In the genomic region with DNA sequence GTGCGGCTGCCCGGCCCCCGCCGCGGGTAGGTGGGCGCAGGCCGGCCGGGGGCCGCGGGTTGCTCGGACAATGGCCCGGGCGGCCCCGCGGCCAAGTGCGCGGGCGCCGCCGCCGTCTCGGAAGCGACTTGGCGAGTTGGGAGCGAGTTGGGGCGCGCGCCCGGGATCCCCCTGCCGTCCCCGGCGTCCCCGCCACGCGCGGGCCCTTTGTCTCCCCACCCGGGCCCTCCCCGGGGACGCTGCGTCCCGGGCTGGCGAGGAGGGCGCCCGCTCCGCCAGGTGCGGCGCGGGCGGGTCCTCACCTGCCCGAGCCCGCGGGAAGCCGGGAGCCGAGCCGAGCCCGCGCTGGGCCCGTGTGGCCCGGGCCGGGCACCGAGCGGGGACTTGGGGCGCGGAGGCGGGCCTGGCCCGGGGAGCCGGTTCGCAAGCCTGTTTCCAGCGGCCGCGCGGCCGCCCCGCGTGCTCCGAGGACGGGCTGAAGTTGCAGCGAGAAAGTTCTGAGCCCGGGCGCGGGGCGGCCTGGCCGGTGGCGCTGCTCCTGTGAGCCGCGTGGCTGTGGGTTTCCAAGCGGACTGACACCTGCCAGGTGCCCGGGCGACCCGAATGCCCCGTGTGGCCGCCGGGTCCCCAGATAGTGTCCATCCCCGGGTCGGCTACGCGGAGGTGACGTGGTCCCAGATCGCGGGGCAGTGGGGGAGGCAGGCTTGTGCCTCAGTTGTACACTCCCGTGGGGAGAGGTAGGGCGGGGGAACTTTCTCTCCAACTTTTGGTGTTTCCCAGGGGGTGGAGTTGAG, we compare ENCODE assay signal across 8 cellular contexts. TPM values are rescaled to one million over a fixed set of nuclear protein-coding genes. Genes with fewer than 3 reads are reported as not detected.
A peak's percentile ranks its signal among the peaks of the same experiment; 100 is the strongest.
DNase-seq lines count a peak whose midpoint lies in the region; ATAC-seq and TF ChIP-seq lines count a peak whose summit lies in the region.

No MANE protein-coding gene starts in this region.

- H3K4me3 ChIP-seq in SU-DHL-6 (ENCODE audit: insufficient read depth, low read length, poor library complexity, severe bottlenecking): no peak overlapping the region

- peak overlapping the region; percentile 31 for H3K27ac Mint-ChIP-seq in T-helper 2 cell treated with Interferon-gamma antibody and Interleukin-4, amounts not matched to agents 5 μg/mL and 100 μg/mL, for 36 hours
- H3K27ac Mint-ChIP-seq in natural killer cell treated with Interleukin-12 subunit alpha and Interleukin-12 subunit beta and Interleukin-15 and Interleukin-18, amount 100 ng/mL, for 72 hours: no peak overlapping the region

- peak; percentile 38 to 43 for ATAC-seq in natural killer cell treated with Interleukin-12 subunit alpha and Interleukin-12 subunit beta and Interleukin-15 and Interleukin-18, amount 100 ng/mL, for 72 hours
- ATAC-seq in HG02973 (IDR thresholded peaks at IDR 0.05; ENCODE audit: unreplicated experiment): no peak

- H3K4me1 Mint-ChIP-seq in T-helper 2 cell treated with Interferon-gamma antibody and Interleukin-4, amounts not matched to agents 5 μg/mL and 100 μg/mL, for 36 hours (ENCODE audit: low read depth): peaks cover 21% of the 10 kb centered on the region
- H3K4me1 Mint-ChIP-seq in natural killer cell treated with Interleukin-12 subunit alpha and Interleukin-12 subunit beta and Interleukin-15 and Interleukin-18, amount 100 ng/mL, for 72 hours (ENCODE audit: low read depth in 2 of 2): peaks cover 9 to 11% of the 10 kb centered on the region in 2 donors

- H3K36me3 Mint-ChIP-seq in T-helper 2 cell treated with Interferon-gamma antibody and Interleukin-4, amounts not matched to agents 5 μg/mL and 100 μg/mL, for 36 hours (ENCODE audit: low read depth): no peaks in the 10 kb centered on the region
- no peaks in the 10 kb centered on the region for H3K36me3 Mint-ChIP-seq in natural killer cell treated with Interleukin-12 subunit alpha and Interleukin-12 subunit beta and Interleukin-15 and Interleukin-18, amount 100 ng/mL, for 72 hours

- no peaks in the 10 kb centered on the region for H3K9me3 Mint-ChIP-seq in T-helper 2 cell treated with Interferon-gamma antibody and Interleukin-4, amounts not matched to agents 5 μg/mL and 100 μg/mL, for 36 hours
- H3K9me3 Mint-ChIP-seq in natural killer cell treated with Interleukin-12 subunit alpha and Interleukin-12 subunit beta and Interleukin-15 and Interleukin-18, amount 100 ng/mL, for 72 hours: no peaks in the 10 kb centered on the region

- no peaks in the 10 kb centered on the region for H3K36me3 ChIP-seq in SU-DHL-6 (ENCODE audit: low read length)

- H3K4me3 Mint-ChIP-seq in T-helper 2 cell treated with Interferon-gamma antibody and Interleukin-4, amounts not matched to agents 5 μg/mL and 100 μg/mL, for 36 hours: peak overlapping the region; percentile 78
- peak overlapping the region; percentile 76 for H3K4me3 Mint-ChIP-seq in natural killer cell treated with Interleukin-12 subunit alpha and Interleukin-12 subunit beta and Interleukin-15 and Interleukin-18, amount 100 ng/mL, for 72 hours

- H3K27ac ChIP-seq in SU-DHL-6 (ENCODE audit: low read depth, low read length): no peak overlapping the region
- H3K27ac ChIP-seq in epithelial cell of prostate: peak overlapping the region; percentile 83

- H2AFZ ChIP-seq in SU-DHL-6 (ENCODE audit: low read depth, low read length, severe bottlenecking): no peak overlapping the region

- peaks cover 25% of the 10 kb centered on the region for H3K27me3 Mint-ChIP-seq in T-helper 2 cell treated with Interferon-gamma antibody and Interleukin-4, amounts not matched to agents 5 μg/mL and 100 μg/mL, for 36 hours (ENCODE audit: low read depth)
- peaks cover 24 to 27% of the 10 kb centered on the region in 2 donors for H3K27me3 Mint-ChIP-seq in natural killer cell treated with Interleukin-12 subunit alpha and Interleukin-12 subunit beta and Interleukin-15 and Interleukin-18, amount 100 ng/mL, for 72 hours

- no peaks in the 10 kb centered on the region for H3K9me2 ChIP-seq in SU-DHL-6 (replicated peaks; ENCODE audit: insufficient read depth, low read length)

- no peaks in the 10 kb centered on the region for H3F3A ChIP-seq in SU-DHL-6 (ENCODE audit: insufficient read depth)

- no peaks in the 10 kb centered on the region for H3K27me3 ChIP-seq in SU-DHL-6 (ENCODE audit: low read length)

- no peak for DNase-seq in T-helper 2 cell treated with Interferon-gamma antibody and Interleukin-4, amounts not matched to agents 5 μg/mL and 100 μg/mL, for 36 hours (ENCODE audit: low spot score)
- DNase-seq in T-helper 2 cell: no peak
- no peak for DNase-seq in epithelial cell of prostate (ENCODE audit: low read depth, low spot score)
- no peak for DNase-seq in natural killer cell treated with Interleukin-12 subunit alpha and Interleukin-12 subunit beta and Interleukin-15 and Interleukin-18, amount 100 ng/mL, for 72 hours (ENCODE audit: low spot score)
- DNase-seq in DMS153 (lab: John Stamatoyannopoulos, UW): no peak
- DNase-seq in NCI-H510A (lab: John Stamatoyannopoulos, UW): no peak

- H3K79me2 ChIP-seq in SU-DHL-6 (ENCODE audit: insufficient read depth, low read length): no peaks in the 10 kb centered on the region

- H3K9me3 ChIP-seq in SU-DHL-6 (ENCODE audit: insufficient read depth, low read length): no peaks in the 10 kb centered on the region

- H4K20me1 ChIP-seq in SU-DHL-6 (ENCODE audit: low read depth, low read length): no peaks in the 10 kb centered on the region

- H3K4me2 ChIP-seq in SU-DHL-6 (ENCODE audit: low read depth, low read length, poor library complexity, severe bottlenecking): peak overlapping the region; percentile 39

- H3K9ac ChIP-seq in SU-DHL-6 (ENCODE audit: low read length): no peak overlapping the region

- TF ChIP-seq CTCF in SU-DHL-6 (IDR thresholded peaks at IDR 0.05; ENCODE audit: insufficient read depth, low read length, poor library complexity, severe bottlenecking): no peak

RNA-seq across cellular contexts. Expression of a gene that starts 0.6 kb away (rescaled TPM):
- total RNA-seq in natural killer cell treated with Interleukin-12 subunit alpha and Interleukin-12 subunit beta and Interleukin-15 and Interleukin-18, amount 100 ng/mL, for 72 hours: 1 to 10 TPM in 1 of 2 donors, under 1 TPM in 1; 0.93 to 2.1 TPM

RNA-seq across cellular contexts. Expression of a gene that starts 41.2 kb away (rescaled TPM):
- total RNA-seq in natural killer cell treated with Interleukin-12 subunit alpha and Interleukin-12 subunit beta and Interleukin-15 and Interleukin-18, amount 100 ng/mL, for 72 hours: 10 to 100 TPM; 43.0 to 64.8 TPM
